ENCODE assay signal across 14 cellular contexts in the genomic region with DNA sequence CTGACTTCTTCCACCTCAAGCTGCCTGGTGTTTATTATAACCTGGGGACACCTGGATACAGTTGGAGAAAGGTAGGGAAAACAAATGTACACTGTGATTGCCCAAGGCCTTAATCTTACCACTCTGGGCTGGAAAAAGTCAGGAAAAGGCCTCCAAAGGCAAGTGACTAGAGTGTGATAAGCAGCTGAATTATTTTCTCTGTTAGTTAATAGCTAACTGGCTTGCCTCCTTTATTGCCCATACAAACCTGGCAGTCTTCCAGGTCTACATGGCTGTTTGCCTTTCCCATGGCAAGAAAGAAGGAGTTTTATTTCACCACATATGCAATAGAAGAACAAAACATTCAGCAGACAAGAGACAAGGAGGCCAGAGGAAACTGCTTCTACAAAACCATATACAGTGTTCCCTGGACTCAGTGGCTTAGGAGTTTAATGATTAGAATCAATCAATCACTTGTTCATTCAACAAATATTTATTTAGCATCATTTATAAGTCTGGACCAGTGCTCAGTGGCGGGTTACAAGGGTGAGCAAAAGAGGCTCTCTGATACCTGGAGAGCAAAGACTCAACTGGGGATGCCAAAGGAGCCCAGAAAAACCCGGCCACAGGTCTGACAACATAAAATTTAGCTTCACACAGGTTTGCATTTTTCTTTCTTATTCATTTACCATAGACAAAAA. TPM values are rescaled to one million over a fixed set of nuclear protein-coding genes. Genes with fewer than 3 reads are reported as not detected.
DNase-seq lines count a peak whose midpoint lies in the region; ATAC-seq and TF ChIP-seq lines count a peak whose summit lies in the region.
"Had no signal": no experiment of that assay in that cellular context is flagged by ENCODE, and none has a peak within 500 bp of the region (broad histone marks: within the 10 kb centered on the region; RNA-seq: fewer than 3 reads in every experiment).

No MANE protein-coding gene starts in this region.

- H3K9ac ChIP-seq in parathyroid adenoma, result no peak overlapping the region

- no peak for TF ChIP-seq CTCF in parathyroid adenoma (IDR thresholded peaks at IDR 0.05)
- TF ChIP-seq CTCF in dorsolateral prefrontal cortex (IDR thresholded peaks at IDR 0.05 in 54 of 56, conservative IDR thresholded peaks at IDR 0.05 in 2 of 56; ENCODE audit: low read depth in 1 of 56, partially characterized antibody in 56 of 56), result no peak

- intact Hi-C loops in dorsolateral prefrontal cortex (cut with DNase I), result no loop called here

- H2AFZ ChIP-seq in parathyroid adenoma, result peak overlapping the region; percentile 21

- no peak overlapping the region for H3K4me3 ChIP-seq in parathyroid adenoma (ENCODE audit: low read depth, low read length)
- no peak overlapping the region for H3K4me3 ChIP-seq in dorsolateral prefrontal cortex
- H3K4me3 ChIP-seq: Peyer's patch, skin epidermis had no signal

- ATAC-seq in GM21360 (IDR thresholded peaks at IDR 0.05; ENCODE audit: unreplicated experiment), result no peak

- H3K9me3 ChIP-seq in parathyroid adenoma (ENCODE audit: control insufficient read depth, low read length), result no peaks in the 10 kb centered on the region
- H3K9me3 ChIP-seq: Peyer's patch had no signal

- H3K36me3 ChIP-seq in parathyroid adenoma (ENCODE audit: control insufficient read depth, insufficient read depth, low read length), result no peaks in the 10 kb centered on the region
- H3K36me3 ChIP-seq: Peyer's patch, WERI-Rb-1 had no signal

- H3K27me3 ChIP-seq in parathyroid adenoma (ENCODE audit: control insufficient read depth, insufficient read depth, low read length) (no peaks in the 10 kb centered on the region), dorsolateral prefrontal cortex (no peaks in the 10 kb centered on the region)
- H3K27me3 ChIP-seq: Peyer's patch had no signal

- DNase-seq in G401 (ENCODE audit: low spot score) (peak; percentile 10), NCI-H345 treated with DMSO at 0.1 percent for 48 hours (lab: John Stamatoyannopoulos, UW; ENCODE audit: unreplicated experiment) (peak; percentile 62), fibroblast of peridontal ligament (ENCODE audit: extremely low read depth) (peak; percentile 71), NOMO-1 treated with DMSO at 0.1 percent for 48 hours (lab: John Stamatoyannopoulos, UW; ENCODE audit: unreplicated experiment) (no peak), KG1 (lab: John Stamatoyannopoulos, UW) (no peak), dorsolateral prefrontal cortex (no peak)
- DNase-seq: activated gamma-delta T cell; effector memory CD4-positive, alpha-beta T cell; KBM-7; WERI-Rb-1 had no signal

- H3K27ac ChIP-seq in parathyroid adenoma, result peak overlapping the region; percentile 81
- no peak overlapping the region for H3K27ac ChIP-seq in dorsolateral prefrontal cortex
- H3K27ac ChIP-seq: skin epidermis, WERI-Rb-1 had no signal

- peaks cover 47% of the 10 kb centered on the region for H3K4me1 ChIP-seq in parathyroid adenoma

- H3K79me2 ChIP-seq in parathyroid adenoma, result no peaks in the 10 kb centered on the region

- peak overlapping the region; percentile 37 for H3K4me2 ChIP-seq in parathyroid adenoma (ENCODE audit: low read length)

- in situ Hi-C loops in G401 (cut with HindIII; ENCODE audit: low sequenced_read_pairs), result no loop called here

RNA-seq across cellular contexts. Expression of gene SUCLG1, which starts 27.5 kb away (rescaled TPM):
- total RNA-seq in G401 (2014; rRNA removed; shearing (Covaris generic)), result 33.3 and 49.6 TPM in 2 replicates
- total RNA-seq in dorsolateral prefrontal cortex, result 10 to 100 TPM; 44.4 to 93.6 (median 71.6) TPM

RNA-seq across cellular contexts. Expression of gene DNAH6, which starts 29.7 kb away (rescaled TPM):
- under 0.01 TPM in 2 replicates for total RNA-seq in G401 (2014; rRNA removed; shearing (Covaris generic))
- 10 to 100 TPM in 95 of 120 experiments, 1 to 10 TPM in 25; 4.3 to 27.0 (median 12.3) TPM for total RNA-seq in dorsolateral prefrontal cortex

Comparison
In these comparisons a context has a peak if more than half of its experiments do, and no peak if none do; other contexts are left out.
1. DNase-seq: peak in G401 (single experiment), NCI-H345 treated with DMSO at 0.1 percent for 48 hours (single experiment) and fibroblast of peridontal ligament (single experiment); none in NOMO-1 treated with DMSO at 0.1 percent for 48 hours (single experiment), KG1 (single experiment) and dorsolateral prefrontal cortex (0 of 10).